ENCODE assay signal across 37 cellular contexts in genomic region chr3:75321060-75321459, GRCh38.
"Had no signal": no experiment of that assay in that cellular context is flagged by ENCODE, and none has a peak within 500 bp of the region (broad histone marks: within the 10 kb centered on the region; RNA-seq: fewer than 3 reads in every experiment).

No MANE protein-coding gene starts in this region.

- H3K27me3 ChIP-seq: adrenal gland, body of pancreas, brain microvascular endothelial cell, breast epithelium had no signal

- H3K9me3 ChIP-seq: adrenal gland, body of pancreas, breast epithelium had no signal

- DNase-seq: activated CD4-positive, alpha-beta memory T cell treated with anti-CD3 and anti-CD28 coated beads, Interleukin-2, amount 10 ng/mL, durations not matched to agents 7 days and 5 days; activated CD4-positive, alpha-beta T cell treated with anti-CD3 and anti-CD28 coated beads for 1 hour; activated CD4-positive, alpha-beta T cell treated with anti-CD3 and anti-CD28 coated beads for 36 hours; activated CD4-positive, alpha-beta T cell treated with anti-CD3 and anti-CD28 coated beads for 48 hours; activated CD4-positive, alpha-beta T cell treated with anti-CD3 and anti-CD28 coated beads, Interleukin-2, amount 10 ng/mL, durations not matched to agents 7 days and 5 days; activated CD4-positive, alpha-beta T cell treated with anti-CD3 and anti-CD28 coated beads, Interleukin-2, amount 50 U/mL, for 48 hours; activated CD4-positive, CD25-positive, alpha-beta regulatory T cell; activated CD8-positive, alpha-beta memory T cell treated with anti-CD3 and anti-CD28 coated beads for 24 hours; activated CD8-positive, alpha-beta memory T cell treated with anti-CD3 and anti-CD28 coated beads, Interleukin-2, amount 10 ng/mL, durations not matched to agents 7 days and 5 days; activated CD8-positive, alpha-beta memory T cell treated with anti-CD3 and anti-CD28 coated beads, Interleukin-2, amount 50 U/mL, for 48 hours; activated CD8-positive, alpha-beta T cell treated with anti-CD3 and anti-CD28 coated beads, Interleukin-2, amount 10 ng/mL, durations not matched to agents 7 days and 5 days; activated effector memory CD4-positive, alpha-beta T cell treated with Interleukin-2 at 50 U/mL for 16 hours; activated gamma-delta T cell treated with Interleukin-2 at 50 U/mL for 16 hours; activated naive CD4-positive, alpha-beta T cell; activated naive CD4-positive, alpha-beta T cell treated with anti-CD3 and anti-CD28 coated beads for 36 hours; activated naive CD4-positive, alpha-beta T cell treated with anti-CD3 and anti-CD28 coated beads, Interleukin-2, amount 50 U/mL, for 16 hours; activated naive CD8-positive, alpha-beta T cell treated with anti-CD3 and anti-CD28 coated beads for 36 hours; activated T-cell treated with anti-CD3 and anti-CD28 coated beads, Interleukin-2, amount 50 U/mL, for 24 hours; activated T-cell treated with anti-CD3 and anti-CD28 coated beads, Interleukin-2, amount 50 U/mL, for 48 hours; amniotic stem cell; aorta; body of pancreas; brain microvascular endothelial cell; central memory CD4-positive, alpha-beta T cell; T-helper 1 cell; T-helper 2 cell; T-helper 9 cell had no signal

- H3K36me3 Mint-ChIP-seq: activated CD8-positive, alpha-beta memory T cell treated with anti-CD3 and anti-CD28 coated beads, Interleukin-2, amount 10 ng/mL, durations not matched to agents 7 days and 5 days; activated naive CD4-positive, alpha-beta T cell treated with anti-CD3 and anti-CD28 coated beads, Interleukin-2, amount 50 U/mL, for 72 hours; activated naive CD8-positive, alpha-beta T cell treated with anti-CD3 and anti-CD28 coated beads for 36 hours had no signal

- H3K4me1 ChIP-seq: adrenal gland, body of pancreas, breast epithelium had no signal

- ATAC-seq: activated CD4-positive, alpha-beta T cell treated with anti-CD3 and anti-CD28 coated beads for 36 hours; activated CD4-positive, CD25-positive, alpha-beta regulatory T cell treated with anti-CD3 and anti-CD28 coated beads, Interleukin-2, amount 50 U/mL, for 24 hours; activated CD8-positive, alpha-beta memory T cell treated with anti-CD3 and anti-CD28 coated beads, Interleukin-2, amount 10 ng/mL, durations not matched to agents 7 days and 5 days; activated CD8-positive, alpha-beta T cell treated with anti-CD3 and anti-CD28 coated beads, Interleukin-2, amount 10 ng/mL, durations not matched to agents 7 days and 5 days; activated naive CD4-positive, alpha-beta T cell treated with anti-CD3 and anti-CD28 coated beads, Interleukin-2, amount 50 U/mL, for 72 hours; body of pancreas had no signal

- H3K36me3 ChIP-seq: adrenal gland, brain microvascular endothelial cell, breast epithelium had no signal

- H3K4me1 Mint-ChIP-seq: activated CD4-positive, alpha-beta memory T cell treated with anti-CD3 and anti-CD28 coated beads, Interleukin-2, amount 10 ng/mL, durations not matched to agents 7 days and 5 days; activated CD4-positive, alpha-beta T cell treated with anti-CD3 and anti-CD28 coated beads for 36 hours; activated CD4-positive, alpha-beta T cell treated with anti-CD3 and anti-CD28 coated beads, Interleukin-2, amount 10 ng/mL, durations not matched to agents 7 days and 5 days; activated CD8-positive, alpha-beta memory T cell treated with anti-CD3 and anti-CD28 coated beads, Interleukin-2, amount 10 ng/mL, durations not matched to agents 7 days and 5 days; activated naive CD8-positive, alpha-beta T cell treated with anti-CD3 and anti-CD28 coated beads for 36 hours had no signal

- H3K9me3 Mint-ChIP-seq: activated CD4-positive, alpha-beta memory T cell treated with anti-CD3 and anti-CD28 coated beads, Interleukin-2, amount 10 ng/mL, durations not matched to agents 7 days and 5 days; activated CD4-positive, alpha-beta T cell treated with anti-CD3 and anti-CD28 coated beads, Interleukin-2, amount 10 ng/mL, durations not matched to agents 7 days and 5 days; activated naive CD4-positive, alpha-beta T cell treated with anti-CD3 and anti-CD28 coated beads for 36 hours; activated naive CD8-positive, alpha-beta T cell treated with anti-CD3 and anti-CD28 coated beads for 36 hours; activated T-cell treated with anti-CD3 and anti-CD28 coated beads, Interleukin-2, amount 50 U/mL, for 24 hours; activated T-helper 2 cell treated with anti-CD3 and anti-CD28 coated beads, Interferon-gamma antibody, Interleukin-2, Interleukin-4, amounts not matched to agents 10 μg/mL and 5 μg/mL and 100 μg/mL, durations not matched to agents 14 hours and 24 hours and 36 hours; T-helper 1 cell treated with Interleukin-12 subunit alpha and Interleukin-12 subunit beta and Interleukin-4 antibody, amounts not matched to agents 30 μg/mL and 1 μg/mL, for 36 hours; T-helper 2 cell treated with Interferon-gamma antibody and Interleukin-4, amounts not matched to agents 5 μg/mL and 100 μg/mL, for 36 hours had no signal

- H3K27ac ChIP-seq: adrenal gland, body of pancreas, brain microvascular endothelial cell, breast epithelium, VCaP had no signal

- H3K27ac Mint-ChIP-seq: activated CD4-positive, alpha-beta memory T cell treated with anti-CD3 and anti-CD28 coated beads, Interleukin-2, amount 10 ng/mL, durations not matched to agents 7 days and 5 days; activated CD4-positive, alpha-beta T cell treated with anti-CD3 and anti-CD28 coated beads for 36 hours; activated CD4-positive, alpha-beta T cell treated with anti-CD3 and anti-CD28 coated beads, Interleukin-2, amount 10 ng/mL, durations not matched to agents 7 days and 5 days; activated CD8-positive, alpha-beta memory T cell treated with anti-CD3 and anti-CD28 coated beads, Interleukin-2, amount 10 ng/mL, durations not matched to agents 7 days and 5 days; activated CD8-positive, alpha-beta T cell treated with anti-CD3 and anti-CD28 coated beads, Interleukin-2, amount 10 ng/mL, durations not matched to agents 7 days and 5 days; activated naive CD4-positive, alpha-beta T cell treated with anti-CD3 and anti-CD28 coated beads for 36 hours; activated naive CD4-positive, alpha-beta T cell treated with anti-CD3 and anti-CD28 coated beads, Interleukin-2, amount 50 U/mL, for 72 hours; activated naive CD8-positive, alpha-beta T cell treated with anti-CD3 and anti-CD28 coated beads for 36 hours; activated T-cell treated with anti-CD3 and anti-CD28 coated beads, Interleukin-2, amount 50 U/mL, for 24 hours; activated T-helper 2 cell treated with anti-CD3 and anti-CD28 coated beads, Interferon-gamma antibody, Interleukin-2, Interleukin-4, amounts not matched to agents 10 μg/mL and 5 μg/mL and 100 μg/mL, durations not matched to agents 14 hours and 24 hours and 36 hours; T-helper 1 cell treated with Interleukin-12 subunit alpha and Interleukin-12 subunit beta and Interleukin-4 antibody, amounts not matched to agents 30 μg/mL and 1 μg/mL, for 36 hours; T-helper 2 cell treated with Interferon-gamma antibody and Interleukin-4, amounts not matched to agents 5 μg/mL and 100 μg/mL, for 36 hours had no signal

- H3K27me3 Mint-ChIP-seq: activated CD4-positive, alpha-beta T cell treated with anti-CD3 and anti-CD28 coated beads for 36 hours; activated CD4-positive, alpha-beta T cell treated with anti-CD3 and anti-CD28 coated beads, Interleukin-2, amount 10 ng/mL, durations not matched to agents 7 days and 5 days; activated CD8-positive, alpha-beta memory T cell treated with anti-CD3 and anti-CD28 coated beads, Interleukin-2, amount 10 ng/mL, durations not matched to agents 7 days and 5 days; activated naive CD8-positive, alpha-beta T cell treated with anti-CD3 and anti-CD28 coated beads for 36 hours; activated T-cell treated with anti-CD3 and anti-CD28 coated beads, Interleukin-2, amount 50 U/mL, for 24 hours had no signal

- H3K4me3 Mint-ChIP-seq: activated CD4-positive, alpha-beta memory T cell treated with anti-CD3 and anti-CD28 coated beads, Interleukin-2, amount 10 ng/mL, durations not matched to agents 7 days and 5 days; activated CD4-positive, alpha-beta T cell treated with anti-CD3 and anti-CD28 coated beads for 36 hours; activated CD4-positive, alpha-beta T cell treated with anti-CD3 and anti-CD28 coated beads, Interleukin-2, amount 10 ng/mL, durations not matched to agents 7 days and 5 days; activated CD8-positive, alpha-beta memory T cell treated with anti-CD3 and anti-CD28 coated beads, Interleukin-2, amount 10 ng/mL, durations not matched to agents 7 days and 5 days; activated CD8-positive, alpha-beta T cell treated with anti-CD3 and anti-CD28 coated beads, Interleukin-2, amount 10 ng/mL, durations not matched to agents 7 days and 5 days; activated naive CD4-positive, alpha-beta T cell treated with anti-CD3 and anti-CD28 coated beads for 36 hours; activated naive CD8-positive, alpha-beta T cell treated with anti-CD3 and anti-CD28 coated beads for 36 hours; activated T-cell treated with anti-CD3 and anti-CD28 coated beads, Interleukin-2, amount 50 U/mL, for 24 hours; T-helper 1 cell treated with Interleukin-12 subunit alpha and Interleukin-12 subunit beta and Interleukin-4 antibody, amounts not matched to agents 30 μg/mL and 1 μg/mL, for 36 hours; T-helper 2 cell treated with Interferon-gamma antibody and Interleukin-4, amounts not matched to agents 5 μg/mL and 100 μg/mL, for 36 hours had no signal

- FAIRE-seq: astrocyte, TTC549 had no signal

- H3K4me3 ChIP-seq: adrenal gland, body of pancreas, breast epithelium had no signal
